In the genomic region with DNA sequence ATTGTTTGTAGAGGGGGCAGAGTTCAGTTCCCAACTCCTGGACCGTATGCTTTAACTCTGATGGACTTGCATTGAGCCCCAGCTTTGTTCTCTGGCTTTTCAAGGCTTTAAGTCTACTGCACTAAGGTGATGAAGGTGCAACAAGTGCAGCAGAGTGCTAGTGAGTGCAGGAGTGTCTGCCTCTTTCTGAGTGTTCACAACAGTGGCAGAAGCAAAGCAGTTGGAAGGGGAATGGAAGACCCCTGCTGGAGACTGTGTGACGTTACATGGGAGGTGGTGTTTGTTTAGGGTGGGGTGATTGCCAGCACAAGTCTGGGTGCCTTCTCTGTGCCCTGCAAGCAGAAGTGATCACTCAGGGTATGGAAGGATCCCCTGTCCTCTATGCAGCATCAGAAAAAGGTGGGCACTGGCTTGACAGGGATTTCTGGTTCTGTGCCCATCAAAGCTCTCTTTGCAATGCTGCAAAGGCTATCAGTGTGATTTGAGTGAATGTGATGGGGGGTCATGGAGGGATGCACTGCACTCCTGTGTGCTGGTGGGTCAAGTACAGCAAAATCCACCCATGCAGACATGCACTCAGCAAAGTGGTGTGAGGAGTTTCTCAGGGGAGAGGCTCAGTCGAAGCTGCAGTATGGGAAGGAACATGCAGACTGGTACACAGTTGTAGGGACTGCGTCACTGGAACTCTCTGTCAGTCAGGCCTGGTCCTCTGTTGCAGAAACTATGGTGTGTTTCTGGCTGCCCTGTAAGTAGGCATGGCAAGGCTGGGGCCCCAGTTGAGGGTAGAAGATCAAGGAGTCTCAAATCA, we compare ENCODE assay signal across 8 cellular contexts.
DNase-seq lines count a peak whose midpoint lies in the region; ATAC-seq and TF ChIP-seq lines count a peak whose summit lies in the region.

No MANE protein-coding gene starts in this region.

- in situ Hi-C loops in KBM-7 (cut with MboI; ENCODE audit: low pct_unique_long_range_greater_than_20kb, low sequenced_read_pairs), result no loop called here

- no peaks in the 10 kb centered on the region for H3K27me3 ChIP-seq in foreskin keratinocyte

- H3K4me1 ChIP-seq in foreskin keratinocyte, result no peaks in the 10 kb centered on the region

- peak; percentile 8 for DNase-seq in COLO668 (lab: John Stamatoyannopoulos, UW; ENCODE audit: unreplicated experiment)
- no peak for DNase-seq in GM20000 (ENCODE audit: low spot score)
- peak; percentile 55 for DNase-seq in KBM-7
- DNase-seq in foreskin keratinocyte, result peak in 1 of 2 donors; percentile 4
- DNase-seq in omental fat pad (ENCODE audit: low spot score), result no peak
- no peak for DNase-seq in posterior vena cava (ENCODE audit: low spot score)
- no peak for DNase-seq in superior temporal gyrus (ENCODE audit: extremely low spot score)

- H3K27ac ChIP-seq in foreskin keratinocyte, result no peak overlapping the region

- intact Hi-C loops in posterior vena cava (cut with DNase I), result no loop called here

- ATAC-seq in foreskin keratinocyte (peak; percentile 69), omental fat pad (ENCODE audit: low FRiP score) (no peak), HG02884 (IDR thresholded peaks at IDR 0.05; ENCODE audit: unreplicated experiment) (no peak)

- peak; percentile 43 for TF ChIP-seq CTCF in GM20000 (IDR thresholded peaks at IDR 0.05; ENCODE audit: extremely low read depth, missing control alignments)
- TF ChIP-seq CTCF in foreskin keratinocyte (conservative IDR thresholded peaks at IDR 0.05), result peak; percentile 50
- no peak for TF ChIP-seq CTCF in omental fat pad (IDR thresholded peaks at IDR 0.05)

Comparison
In these comparisons a context has a peak if more than half of its experiments do, and no peak if none do; other contexts are left out.
1. DNase-seq: peak in COLO668 (single experiment) and KBM-7 (single experiment); none in GM20000 (single experiment), omental fat pad (single experiment), posterior vena cava (single experiment) and superior temporal gyrus (single experiment).
2. CTCF ChIP-seq: peak in GM20000 (single experiment) and foreskin keratinocyte (single experiment); none in omental fat pad (0 of 3).